Comparison of ENCODE assay signal across 1 cellular context in genomic region chr7:116407165-116407564, GRCh38.
TF ChIP-seq lines count a peak whose summit lies in the region.

No MANE protein-coding gene starts in this region.

TF ChIP-seq in K562, 482 proteins besides CTCF, POLR2A, EP300 and RAD21 (continued from another document):
- no peak for TF ChIP-seq ATF2 (CRISPR knock-in tag; IDR thresholded peaks at IDR 0.05)
- no peak for TF ChIP-seq GABPA (tag; conservative IDR thresholded peaks at IDR 0.05; ENCODE audit: low read depth)
- TF ChIP-seq ZFP30 (CRISPR knock-in tag; IDR thresholded peaks at IDR 0.05; ENCODE audit: borderline replicate concordance) = no peak
- TF ChIP-seq BCOR (IDR thresholded peaks at IDR 0.05) = no peak
- no peak for TF ChIP-seq CBFB (CRISPR knock-in tag; IDR thresholded peaks at IDR 0.05)
- no peak for TF ChIP-seq POLR2H (tag; IDR thresholded peaks at IDR 0.05; ENCODE audit: low read depth)
- no peak for TF ChIP-seq ESRRA (IDR thresholded peaks at IDR 0.05; ENCODE audit: borderline replicate concordance, low read depth)
- no peak for TF ChIP-seq ZNF239 (CRISPR knock-in tag; IDR thresholded peaks at IDR 0.05)
- no peak for TF ChIP-seq PHB (CRISPR knock-in tag; IDR thresholded peaks at IDR 0.05)
- no peak for TF ChIP-seq CBX8 (IDR thresholded peaks at IDR 0.05; ENCODE audit: borderline replicate concordance, extremely low read depth, low read depth, low read length, poor library complexity, severe bottlenecking)
